Comparison of ENCODE assay signal across 1 cellular context in genomic region chr11:113474362-113475159, GRCh38.
A peak's percentile ranks its signal among the peaks of the same experiment; 100 is the strongest.
TF ChIP-seq lines count a peak whose summit lies in the region.

No MANE protein-coding gene starts in this region.

TF ChIP-seq in H1, 55 proteins besides CTCF, POLR2A, EP300 and RAD21 (continued from another document):
- peak; percentile 75 for TF ChIP-seq TBP (IDR thresholded peaks at IDR 0.05; ENCODE audit: low read depth, low read length)
- peak; percentile 97 to 99 for TF ChIP-seq SIN3A (conservative IDR thresholded peaks at IDR 0.05 in 1 of 2, IDR thresholded peaks at IDR 0.05 in 1 of 2; ENCODE audit: low read depth in 1 of 2, low read length in 2 of 2)
- TF ChIP-seq E2F6 (IDR thresholded peaks at IDR 0.05): peak; percentile 66
- TF ChIP-seq USF2 (IDR thresholded peaks at IDR 0.05; ENCODE audit: low read length): no peak
- peak; percentile 75 for TF ChIP-seq SAP30 (IDR thresholded peaks at IDR 0.05; ENCODE audit: insufficient read depth, insufficient replicate concordance, low read length)
- 0 out of 2 replicates have a peak, but pooled peaks have one; percentile 7 for TF ChIP-seq GABPA (IDR thresholded peaks at IDR 0.05; ENCODE audit: borderline replicate concordance, insufficient read depth, low read length)
- peak in 1 of 2 experiments; percentile 86; a peak in 2 of 4 replicates for TF ChIP-seq HDAC2 (IDR thresholded peaks at IDR 0.05; ENCODE audit: borderline replicate concordance in 1 of 2, low read depth in 2 of 2, low read length in 2 of 2)
